33 cellular contexts compared by ENCODE assay signal in genomic region chr2:181161615-181162014, GRCh38.
"Had no signal": no experiment of that assay in that cellular context is flagged by ENCODE, and none has a peak within 500 bp of the region (broad histone marks: within the 10 kb centered on the region; RNA-seq: fewer than 3 reads in every experiment).

No MANE protein-coding gene starts in this region.

- DNase-seq: activated B cell treated with CpG ODN at 0.5 μM for 24 hours; activated CD4-positive, alpha-beta T cell treated with anti-CD3 and anti-CD28 coated beads for 48 hours; activated CD4-positive, CD25-positive, alpha-beta regulatory T cell treated with anti-CD3 and anti-CD28 coated beads, Interleukin-2, amount 50 U/mL, for 72 hours; activated CD8-positive, alpha-beta T cell treated with anti-CD3 and anti-CD28 coated beads, Interleukin-2, amount 10 ng/mL, durations not matched to agents 7 days and 5 days; activated gamma-delta T cell treated with Interleukin-2 at 50 U/mL for 16 hours; activated naive CD4-positive, alpha-beta T cell treated with anti-CD3 and anti-CD28 coated beads, Interleukin-2, amount 10 ng/mL, durations not matched to agents 7 days and 5 days; activated naive CD8-positive, alpha-beta T cell treated with anti-CD3 and anti-CD28 coated beads for 36 hours; activated T-cell treated with anti-CD3 and anti-CD28 coated beads, Interleukin-2, amount 50 U/mL, for 24 hours; amniotic stem cell; aorta; brain microvascular endothelial cell; central memory CD4-positive, alpha-beta T cell; NCI-H1048; NCI-H1105 treated with DMSO at 0.1 percent for 48 hours; NCI-H1436; NCI-H1694; NCI-H1930; NCI-H2081 treated with DMSO at 0.1 percent for 48 hours; NCI-H226; NCI-H446 treated with DMSO at 0.1 percent for 48 hours; NCI-H524; NCI-H69; NCI-H82; SIG-M5; T-helper 1 cell; T-helper 2 cell; T-helper 9 cell had no signal

- H3K4me3 ChIP-seq: PC-9 had no signal

- H3K27ac ChIP-seq: brain microvascular endothelial cell, PC-9, RWPE1, VCaP had no signal

- H3K27me3 Mint-ChIP-seq: activated B cell treated with CpG ODN at 0.5 μM for 24 hours; activated naive CD4-positive, alpha-beta T cell treated with anti-CD3 and anti-CD28 coated beads, Interleukin-2, amount 10 ng/mL, durations not matched to agents 7 days and 5 days; activated naive CD8-positive, alpha-beta T cell treated with anti-CD3 and anti-CD28 coated beads for 36 hours; activated T-cell treated with anti-CD3 and anti-CD28 coated beads, Interleukin-2, amount 50 U/mL, for 24 hours had no signal

- H3K36me3 ChIP-seq: brain microvascular endothelial cell had no signal

- H3K4me3 Mint-ChIP-seq: activated B cell treated with CpG ODN at 0.5 μM for 24 hours; activated CD8-positive, alpha-beta T cell treated with anti-CD3 and anti-CD28 coated beads, Interleukin-2, amount 10 ng/mL, durations not matched to agents 7 days and 5 days; activated naive CD4-positive, alpha-beta T cell treated with anti-CD3 and anti-CD28 coated beads, Interleukin-2, amount 10 ng/mL, durations not matched to agents 7 days and 5 days; activated naive CD8-positive, alpha-beta T cell treated with anti-CD3 and anti-CD28 coated beads for 36 hours; activated T-cell treated with anti-CD3 and anti-CD28 coated beads, Interleukin-2, amount 50 U/mL, for 24 hours had no signal

- H3K4me2 ChIP-seq: PC-9 had no signal

- H2AFZ ChIP-seq: PC-9 had no signal

- H3K27me3 ChIP-seq: brain microvascular endothelial cell had no signal

- FAIRE-seq: RCC 7860 had no signal

- ATAC-seq: activated CD8-positive, alpha-beta T cell treated with anti-CD3 and anti-CD28 coated beads, Interleukin-2, amount 10 ng/mL, durations not matched to agents 7 days and 5 days; Right ventricle myocardium inferior; SK-N-SH treated with all-trans-retinoic acid at 6 μM for 48 hours had no signal

- H3K27ac Mint-ChIP-seq: activated CD8-positive, alpha-beta T cell treated with anti-CD3 and anti-CD28 coated beads, Interleukin-2, amount 10 ng/mL, durations not matched to agents 7 days and 5 days; activated naive CD4-positive, alpha-beta T cell treated with anti-CD3 and anti-CD28 coated beads, Interleukin-2, amount 10 ng/mL, durations not matched to agents 7 days and 5 days; activated naive CD8-positive, alpha-beta T cell treated with anti-CD3 and anti-CD28 coated beads for 36 hours had no signal
